ENCODE assay signal across 9 cellular contexts in the genomic region with DNA sequence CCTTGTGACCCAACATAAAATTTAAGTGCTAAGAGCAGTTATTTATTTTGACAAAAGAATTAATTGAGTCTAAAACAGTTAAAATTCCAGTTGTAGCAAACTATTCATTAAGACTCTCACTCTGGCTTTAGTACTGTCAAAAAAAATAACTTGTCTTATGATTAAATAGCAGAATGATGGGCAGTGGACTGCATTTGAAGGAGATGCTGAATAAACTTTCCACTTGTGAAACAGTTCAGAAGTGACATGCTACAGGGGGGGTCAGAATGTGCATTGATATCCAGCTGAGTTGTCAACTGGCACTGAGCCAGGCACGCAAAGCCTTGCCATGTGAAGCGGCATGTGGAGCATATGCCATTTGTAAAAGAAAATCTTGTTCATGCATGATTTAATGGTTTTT.
A peak's percentile ranks its signal among the peaks of the same experiment; 100 is the strongest.
DNase-seq lines count a peak whose midpoint lies in the region; ATAC-seq and TF ChIP-seq lines count a peak whose summit lies in the region.
"Had no signal": no experiment of that assay in that cellular context is flagged by ENCODE, and none has a peak within 500 bp of the region (broad histone marks: within the 10 kb centered on the region; RNA-seq: fewer than 3 reads in every experiment).

No MANE protein-coding gene starts in this region.

- H3K4me2 ChIP-seq in HCT116 (ENCODE audit: low read length), result peak overlapping the region; percentile 50

- peaks cover 4% of the 10 kb centered on the region for H3K36me3 Mint-ChIP-seq in endothelial cell (ENCODE audit: low read depth, unreplicated experiment)

- H3K27ac Mint-ChIP-seq in endothelial cell (ENCODE audit: unreplicated experiment), result peak overlapping the region; percentile 12
- H3K27ac Mint-ChIP-seq: T-helper 1 cell treated with Interleukin-12 subunit alpha and Interleukin-12 subunit beta and Interleukin-4 antibody, amounts not matched to agents 30 μg/mL and 1 μg/mL, for 36 hours had no signal

- ATAC-seq in HCT116 (no peak), HG02973 (IDR thresholded peaks at IDR 0.05; ENCODE audit: unreplicated experiment) (no peak), HG03571 (IDR thresholded peaks at IDR 0.05; ENCODE audit: unreplicated experiment) (no peak)

- TF ChIP-seq RAD21 in HCT116 (IDR thresholded peaks at IDR 0.05; ENCODE audit: low read depth), result no peak

- H3K27me3 ChIP-seq in HCT116 (ENCODE audit: insufficient read depth, low read length), result no peaks in the 10 kb centered on the region

- no TSS peak for BruUV-seq in HCT116 (replicated peaks; lab: Mats Ljungman, UMichigan)

- H3K4me3 Mint-ChIP-seq in endothelial cell (ENCODE audit: unreplicated experiment), result no peak overlapping the region
- H3K4me3 Mint-ChIP-seq: T-helper 1 cell treated with Interleukin-12 subunit alpha and Interleukin-12 subunit beta and Interleukin-4 antibody, amounts not matched to agents 30 μg/mL and 1 μg/mL, for 36 hours had no signal

- no peaks in the 10 kb centered on the region for H3K9me3 Mint-ChIP-seq in endothelial cell (ENCODE audit: unreplicated experiment)
- H3K9me3 Mint-ChIP-seq: T-helper 1 cell treated with Interleukin-12 subunit alpha and Interleukin-12 subunit beta and Interleukin-4 antibody, amounts not matched to agents 30 μg/mL and 1 μg/mL, for 36 hours had no signal

- peak; percentile 21 for DNase-seq in HCT116 (ENCODE audit: low read depth, low spot score)
- peak; percentile 66 for DNase-seq in NCI-H446 treated with DMSO at 0.1 percent for 48 hours (lab: John Stamatoyannopoulos, UW)
- no peak for DNase-seq in endothelial cell (ENCODE audit: low spot score)
- peak; percentile 75 for DNase-seq in retina
- no peak for DNase-seq in NCI-H2196 (lab: John Stamatoyannopoulos, UW; ENCODE audit: unreplicated experiment)
- DNase-seq in NCI-H2196 treated with DMSO at 0.1 percent for 48 hours (lab: John Stamatoyannopoulos, UW; ENCODE audit: unreplicated experiment), result no peak

- CTCF ChIA-PET in HCT116 (lab: Charles Lee), result no interaction called here

- TF ChIP-seq POLR2A in HCT116 (IDR thresholded peaks at IDR 0.05; ENCODE audit: borderline replicate concordance, extremely low read depth, insufficient read depth, insufficient read length), result no peak

- TF ChIP-seq CTCF in HCT116 (IDR thresholded peaks at IDR 0.05 in 2 of 3, conservative IDR thresholded peaks at IDR 0.05 in 1 of 3; ENCODE audit: borderline replicate concordance in 1 of 3, insufficient read depth in 1 of 3, low read depth in 2 of 3, low read length in 2 of 3) (no peak), endothelial cell (IDR thresholded peaks at IDR 0.05; ENCODE audit: unreplicated experiment) (no peak)

- H2AFZ ChIP-seq in HCT116 (ENCODE audit: low read depth, low read length, poor library complexity, severe bottlenecking), result no peak overlapping the region

- intact Hi-C loops in HCT116 (cut with micrococcal nuclease), result no loop called here

- peak overlapping the region; percentile 38; the same call in 1 of the 2 replicates for H3K27ac ChIP-seq in HCT116 (ENCODE audit: low read depth, low read length)

- no peaks in the 10 kb centered on the region for H4K20me1 ChIP-seq in HCT116 (ENCODE audit: insufficient read depth)

- no peaks in the 10 kb centered on the region for H3K9me2 ChIP-seq in HCT116 (ENCODE audit: insufficient read depth)

- no peaks in the 10 kb centered on the region for H3K36me3 ChIP-seq in HCT116 (ENCODE audit: control insufficient read depth in 1 of 2, insufficient read depth in 2 of 2, low read length in 2 of 2)

- RAD21 ChIA-PET in HCT116 (lab: Charles Lee; ENCODE audit: low non-redundant PET in 1 of 2, low total read pairs in 2 of 2, uncharacterized antibody in 2 of 2, unreplicated experiment in 2 of 2), result no interaction called here

- H3K27me3 Mint-ChIP-seq in endothelial cell (ENCODE audit: unreplicated experiment), result peaks cover 2% of the 10 kb centered on the region

- POLR2A ChIA-PET in HCT116 (lab: Charles Lee), result no interaction called here

- peak overlapping the region; percentile 31 for H3K9ac ChIP-seq in HCT116 (ENCODE audit: low read length)

- H3K79me2 ChIP-seq in HCT116 (ENCODE audit: insufficient read depth, low read length), result no peaks in the 10 kb centered on the region

- H3K4me1 ChIP-seq in HCT116 (ENCODE audit: control insufficient read depth in 1 of 2, insufficient read depth in 2 of 2, low read length in 2 of 2), result peaks cover 23 to 34% of the 10 kb centered on the region in 2 experiments

- no peaks in the 10 kb centered on the region for H3K9me3 ChIP-seq in HCT116 (ENCODE audit: control insufficient read depth in 1 of 2, insufficient read depth in 1 of 2, low read depth in 1 of 2, low read length in 2 of 2)

- H3K4me1 Mint-ChIP-seq in endothelial cell (ENCODE audit: unreplicated experiment), result peaks cover 3% of the 10 kb centered on the region

- H3K4me3 ChIP-seq in HCT116 (replicated peaks in 1 of 2; ENCODE audit: low read depth in 1 of 2, low read length in 2 of 2), result no peak overlapping the region

TF ChIP-seq in HCT116, 20 proteins besides CTCF, POLR2A, EP300 and RAD21:
- TF ChIP-seq EZH2phosphoT487 (IDR thresholded peaks at IDR 0.05; ENCODE audit: borderline replicate concordance) (no peak), POLR2AphosphoS5 (IDR thresholded peaks at IDR 0.05; ENCODE audit: low read depth, low read length) (0 out of 2 replicates have a peak, but pooled peaks have one; percentile 24), CBX3 (IDR thresholded peaks at IDR 0.05; ENCODE audit: low read depth) (no peak), CEBPB (IDR thresholded peaks at IDR 0.05; ENCODE audit: low read depth) (no peak), EZH2 (IDR thresholded peaks at IDR 0.05) (no peak), SIN3A (IDR thresholded peaks at IDR 0.05; ENCODE audit: low read depth) (no peak), MAX (IDR thresholded peaks at IDR 0.05) (peak; percentile 41; the same call in 1 of the 2 replicates)
- TF ChIP-seq, protein P1, sequence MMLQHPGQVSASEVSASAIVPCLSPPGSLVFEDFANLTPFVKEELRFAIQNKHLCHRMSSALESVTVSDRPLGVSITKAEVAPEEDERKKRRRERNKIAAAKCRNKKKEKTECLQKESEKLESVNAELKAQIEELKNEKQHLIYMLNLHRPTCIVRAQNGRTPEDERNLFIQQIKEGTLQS (IDR thresholded peaks at IDR 0.05), result no peak

Comparison
In these comparisons a context has a peak if more than half of its experiments do, and no peak if none do; other contexts are left out.
1. DNase-seq: peak in HCT116 (single experiment), NCI-H446 treated with DMSO at 0.1 percent for 48 hours (single experiment) and retina (single experiment); none in endothelial cell (single experiment), NCI-H2196 (single experiment) and NCI-H2196 treated with DMSO at 0.1 percent for 48 hours (single experiment).